Comparison of ENCODE assay signal across 28 cellular contexts in genomic region chr1:217703326-217703725, GRCh38.
"Had no signal": no experiment of that assay in that cellular context is flagged by ENCODE, and none has a peak within 500 bp of the region (broad histone marks: within the 10 kb centered on the region; RNA-seq: fewer than 3 reads in every experiment).

No MANE protein-coding gene starts in this region.

- H3K4me1 ChIP-seq: stomach, suprapubic skin, testis, thyroid gland, tibial artery, tibial nerve, transverse colon, upper lobe of left lung, upper lobe of right lung, uterus, vagina had no signal

- H3K36me3 ChIP-seq: stomach, suprapubic skin, thoracic aorta, thyroid gland, tibial artery, tibial nerve, transverse colon, upper lobe of left lung, upper lobe of right lung, uterus, vagina had no signal

- H3K36me3 Mint-ChIP-seq: stimulated activated effector memory CD8-positive, alpha-beta T cell treated with anti-CD3 and anti-CD28 coated beads, Interleukin-12 subunit alpha, Interleukin-12 subunit beta, amount 100 ng/mL, for 72 hours; stimulated activated memory B cell treated with anti-CD40 and anti-IgM and Interleukin-4, amounts not matched to agents 10 μg/mL and 1 μg/mL and 100 μg/mL, for 72 hours; stimulated activated naive B cell treated with anti-CD40 and anti-IgM and Interleukin-4, amounts not matched to agents 10 μg/mL and 1 μg/mL and 100 μg/mL, for 72 hours had no signal

- ATAC-seq: stimulated activated effector memory CD8-positive, alpha-beta T cell treated with anti-CD3 and anti-CD28 coated beads, Interleukin-12 subunit alpha, Interleukin-12 subunit beta, amount 100 ng/mL, for 72 hours; stimulated activated memory B cell treated with anti-CD40 and anti-IgM and Interleukin-4, amounts not matched to agents 10 μg/mL and 1 μg/mL and 100 μg/mL, for 72 hours; stimulated activated naive B cell treated with anti-CD40 and anti-IgM and Interleukin-4, amounts not matched to agents 10 μg/mL and 1 μg/mL and 100 μg/mL, for 72 hours; stimulated activated naive CD8-positive, alpha-beta T cell treated with anti-CD3 and anti-CD28 coated beads, Interleukin-15, amount 100 ng/mL, for 72 hours; stimulated activated naive CD8-positive, alpha-beta T cell treated with anti-CD3 and anti-CD28 coated beads, Interleukin-15, Interleukin-2, amounts not matched to agents 100 U/mL and 50 U/mL, for 24 hours; upper lobe of right lung had no signal

- H3K4me3 Mint-ChIP-seq: stimulated activated effector memory CD8-positive, alpha-beta T cell treated with anti-CD3 and anti-CD28 coated beads, Interleukin-12 subunit alpha, Interleukin-12 subunit beta, amount 100 ng/mL, for 72 hours; stimulated activated memory B cell treated with anti-CD40 and anti-IgM and Interleukin-4, amounts not matched to agents 10 μg/mL and 1 μg/mL and 100 μg/mL, for 72 hours; stimulated activated naive B cell treated with anti-CD40 and anti-IgM and Interleukin-4, amounts not matched to agents 10 μg/mL and 1 μg/mL and 100 μg/mL, for 72 hours; stimulated activated naive CD8-positive, alpha-beta T cell treated with anti-CD3 and anti-CD28 coated beads, Interleukin-15, amount 100 ng/mL, for 72 hours; stimulated activated naive CD8-positive, alpha-beta T cell treated with anti-CD3 and anti-CD28 coated beads, Interleukin-15, Interleukin-2, amounts not matched to agents 100 ng/mL and 50 ng/mL, for 24 hours; type B pancreatic cell had no signal

- H3K27ac Mint-ChIP-seq: stimulated activated effector memory CD8-positive, alpha-beta T cell treated with anti-CD3 and anti-CD28 coated beads, Interleukin-12 subunit alpha, Interleukin-12 subunit beta, amount 100 ng/mL, for 72 hours; stimulated activated memory B cell treated with anti-CD40 and anti-IgM and Interleukin-4, amounts not matched to agents 10 μg/mL and 1 μg/mL and 100 μg/mL, for 72 hours; stimulated activated naive B cell treated with anti-CD40 and anti-IgM and Interleukin-4, amounts not matched to agents 10 μg/mL and 1 μg/mL and 100 μg/mL, for 72 hours; stimulated activated naive CD8-positive, alpha-beta T cell treated with anti-CD3 and anti-CD28 coated beads, Interleukin-15, amount 100 ng/mL, for 72 hours; stimulated activated naive CD8-positive, alpha-beta T cell treated with anti-CD3 and anti-CD28 coated beads, Interleukin-15, Interleukin-2, amounts not matched to agents 100 ng/mL and 50 ng/mL, for 24 hours; type B pancreatic cell had no signal

- DNase-seq: stimulated activated CD4-positive, alpha-beta T cell treated with anti-CD3 and anti-CD28 coated beads, Interleukin-2, amount 100 ng/mL, for 24 hours; stimulated activated CD4-positive, alpha-beta T cell treated with anti-CD3 and anti-CD28 coated beads, Interleukin-2, amount 100 ng/mL, for 48 hours; stimulated activated CD4-positive, alpha-beta T cell treated with anti-CD3 and anti-CD28 coated beads, Interleukin-4, amount 100 ng/mL, for 1 hour; stimulated activated CD4-positive, alpha-beta T cell treated with anti-CD3 and anti-CD28 coated beads, Interleukin-4, amount 100 ng/mL, for 24 hours; stimulated activated CD4-positive, alpha-beta T cell treated with anti-CD3 and anti-CD28 coated beads, Interleukin-4, amount 100 ng/mL, for 4 hours; stimulated activated CD8-positive, alpha-beta memory T cell treated with anti-CD3 and anti-CD28 coated beads, Interleukin-4, amount 100 ng/mL, for 48 hours; stimulated activated naive B cell treated with anti-CD40 and anti-IgM and Interleukin-4, amounts not matched to agents 10 μg/mL and 1 μg/mL and 100 μg/mL, for 72 hours; stimulated activated naive CD4-positive, alpha-beta T cell; stimulated activated naive CD4-positive, alpha-beta T cell treated with Interleukin-2 at 50 U/mL for 16 hours; stimulated activated naive CD8-positive, alpha-beta T cell treated with anti-CD3 and anti-CD28 coated beads, Interleukin-15, amount 100 ng/mL, for 72 hours; stimulated activated naive CD8-positive, alpha-beta T cell treated with anti-CD3 and anti-CD28 coated beads, Interleukin-15, Interleukin-2, amounts not matched to agents 100 U/mL and 50 U/mL, for 24 hours; stomach; substantia nigra; testis; thyroid gland; tibial artery; transverse colon; upper lobe of left lung; upper lobe of right lung; uterus had no signal

- H3K27me3 ChIP-seq: stomach, suprapubic skin, testis, thyroid gland, tibial artery, tibial nerve, transverse colon, upper lobe of left lung, upper lobe of right lung, uterus, vagina had no signal

- H3K4me1 Mint-ChIP-seq: stimulated activated effector memory CD8-positive, alpha-beta T cell treated with anti-CD3 and anti-CD28 coated beads, Interleukin-12 subunit alpha, Interleukin-12 subunit beta, amount 100 ng/mL, for 72 hours; stimulated activated memory B cell treated with anti-CD40 and anti-IgM and Interleukin-4, amounts not matched to agents 10 μg/mL and 1 μg/mL and 100 μg/mL, for 72 hours; stimulated activated naive B cell treated with anti-CD40 and anti-IgM and Interleukin-4, amounts not matched to agents 10 μg/mL and 1 μg/mL and 100 μg/mL, for 72 hours; stimulated activated naive CD8-positive, alpha-beta T cell treated with anti-CD3 and anti-CD28 coated beads, Interleukin-15, amount 100 ng/mL, for 72 hours had no signal

- H3K4me3 ChIP-seq: stomach, suprapubic skin, testis, thoracic aorta, thyroid gland, tibial artery, tibial nerve, transverse colon, upper lobe of left lung, upper lobe of right lung, uterus, vagina had no signal

- H3K9me3 ChIP-seq: stomach, suprapubic skin, testis, thoracic aorta, thyroid gland, tibial artery, tibial nerve, transverse colon, upper lobe of left lung, upper lobe of right lung, uterus, vagina had no signal

- H3K9me3 Mint-ChIP-seq: stimulated activated memory B cell treated with anti-CD40 and anti-IgM and Interleukin-4, amounts not matched to agents 10 μg/mL and 1 μg/mL and 100 μg/mL, for 72 hours had no signal

- H3K27me3 Mint-ChIP-seq: stimulated activated memory B cell treated with anti-CD40 and anti-IgM and Interleukin-4, amounts not matched to agents 10 μg/mL and 1 μg/mL and 100 μg/mL, for 72 hours; stimulated activated naive B cell treated with anti-CD40 and anti-IgM and Interleukin-4, amounts not matched to agents 10 μg/mL and 1 μg/mL and 100 μg/mL, for 72 hours; stimulated activated naive CD8-positive, alpha-beta T cell treated with anti-CD3 and anti-CD28 coated beads, Interleukin-15, amount 100 ng/mL, for 72 hours; stimulated activated naive CD8-positive, alpha-beta T cell treated with anti-CD3 and anti-CD28 coated beads, Interleukin-15, Interleukin-2, amounts not matched to agents 100 ng/mL and 50 ng/mL, for 24 hours; type B pancreatic cell had no signal

- H3K27ac ChIP-seq: stomach, suprapubic skin, testis, thoracic aorta, thyroid gland, tibial artery, tibial nerve, transverse colon, upper lobe of left lung, upper lobe of right lung, uterus, vagina had no signal
